ENCODE assay signal across 16 cellular contexts in genomic region chr3:29275309-29275708, GRCh38. TPM values are rescaled to one million over a fixed set of nuclear protein-coding genes. Genes with fewer than 3 reads are reported as not detected.
DNase-seq lines count a peak whose midpoint lies in the region; ATAC-seq and TF ChIP-seq lines count a peak whose summit lies in the region.
"Had no signal": no experiment of that assay in that cellular context is flagged by ENCODE, and none has a peak within 500 bp of the region (broad histone marks: within the 10 kb centered on the region; RNA-seq: fewer than 3 reads in every experiment).

No MANE protein-coding gene starts in this region.

- no peak overlapping the region for H2AK5ac ChIP-seq in mesendoderm (ENCODE audit: low read length)

- WGBS in mesendoderm (ENCODE audit: extremely low coverage, insufficient coverage, low lambda C conversion rate) = no CpG with 5 or more reads among the region's 3 CpGs

- no peak overlapping the region for H3K4ac ChIP-seq in mesendoderm (ENCODE audit: low read depth, low read length)

- H3K4me3 ChIP-seq in fibroblast of villous mesenchyme (ENCODE audit: low read depth, low read length) = no peak overlapping the region
- H3K4me3 ChIP-seq in rectal smooth muscle tissue (ENCODE audit: low read length) = no peak overlapping the region
- H3K4me3 ChIP-seq in mesendoderm (ENCODE audit: low read length) = no peak overlapping the region
- H3K4me3 ChIP-seq: BLaER1 treated with 17β-estradiol and CSF1 and Interleukin-3, amounts not matched to agents 10 nM and 100 nM; skin epidermis had no signal

- TF ChIP-seq CTCF in fibroblast of villous mesenchyme (IDR thresholded peaks at IDR 0.05; ENCODE audit: insufficient read depth, low read depth, low read length) = no peak

- H3K27me3 ChIP-seq in rectal smooth muscle tissue (ENCODE audit: control insufficient read depth, insufficient read depth, low read length) = no peaks in the 10 kb centered on the region
- no peaks in the 10 kb centered on the region for H3K27me3 ChIP-seq in mesendoderm (ENCODE audit: insufficient read depth, low read length, poor library complexity)
- H3K27me3 ChIP-seq: BLaER1 treated with 17β-estradiol and CSF1 and Interleukin-3, amounts not matched to agents 10 nM and 100 nM had no signal

- no peak overlapping the region for H3K23ac ChIP-seq in mesendoderm (ENCODE audit: low read length)

- H3K18ac ChIP-seq in mesendoderm (ENCODE audit: low read length) = no peak overlapping the region

- H3K36me3 ChIP-seq in rectal smooth muscle tissue (ENCODE audit: control insufficient read depth, insufficient read depth, low read length) (no peaks in the 10 kb centered on the region), mesendoderm (ENCODE audit: control insufficient read depth, insufficient read depth, low read length) (no peaks in the 10 kb centered on the region)
- H3K36me3 ChIP-seq: BLaER1 treated with 17β-estradiol and CSF1 and Interleukin-3, amounts not matched to agents 10 nM and 100 nM had no signal

- peak overlapping the region; percentile 1 for H3K27ac ChIP-seq in rectal smooth muscle tissue (ENCODE audit: low read depth, low read length)
- no peak overlapping the region for H3K27ac ChIP-seq in mesendoderm (ENCODE audit: low read depth, low read length)
- H3K27ac ChIP-seq: BLaER1 treated with 17β-estradiol and CSF1 and Interleukin-3, amounts not matched to agents 10 nM and 100 nM; skin epidermis had no signal

- H4K5ac ChIP-seq in mesendoderm (ENCODE audit: low read length) = no peak overlapping the region

- H3K9ac ChIP-seq in rectal smooth muscle tissue (ENCODE audit: low read length) (no peak overlapping the region), mesendoderm (ENCODE audit: low read length) (no peak overlapping the region)
- H3K9ac ChIP-seq: BLaER1 treated with 17β-estradiol and CSF1 and Interleukin-3, amounts not matched to agents 10 nM and 100 nM had no signal

- no peak overlapping the region for H2BK15ac ChIP-seq in mesendoderm (replicated peaks; ENCODE audit: low read depth)

- no peak overlapping the region for H4K8ac ChIP-seq in mesendoderm (ENCODE audit: low read depth, low read length)

- H3K56ac ChIP-seq in mesendoderm (ENCODE audit: low read length) = no peak overlapping the region

- no peak overlapping the region for H2BK120ac ChIP-seq in mesendoderm (ENCODE audit: low read depth, low read length)

- H3K79me2 ChIP-seq in mesendoderm (ENCODE audit: control insufficient read depth, insufficient read depth, low read length) = no peaks in the 10 kb centered on the region

- ATAC-seq in SK-N-SH treated with all-trans-retinoic acid at 6 μM for 48 hours = peak; percentile 52
- no peak for ATAC-seq in HG03442 (IDR thresholded peaks at IDR 0.05; ENCODE audit: unreplicated experiment)
- ATAC-seq: activated CD8-positive, alpha-beta T cell treated with anti-CD3 and anti-CD28 coated beads for 36 hours; natural killer cell treated with Interleukin-12 subunit alpha and Interleukin-12 subunit beta and Interleukin-15 and Interleukin-18, amount 100 ng/mL, for 72 hours; stimulated activated naive B cell treated with anti-CD40 and anti-IgM and Interleukin-4, amounts not matched to agents 10 μg/mL and 1 μg/mL and 100 μg/mL, for 72 hours had no signal

- H2BK5ac ChIP-seq in mesendoderm (ENCODE audit: low read length) = no peak overlapping the region

- peak; percentile 60 for DNase-seq in GM04504 (ENCODE audit: low read depth)
- peak; percentile 62 for DNase-seq in fibroblast of villous mesenchyme (ENCODE audit: low read depth)
- DNase-seq in NCI-H2029 treated with DMSO at 0.1 percent for 48 hours (lab: John Stamatoyannopoulos, UW) = no peak
- no peak for DNase-seq in mesendoderm
- no peak for DNase-seq in SIG-M5 treated with dmso at 0.1 percent for 504 hours (lab: John Stamatoyannopoulos, UW; ENCODE audit: unreplicated experiment)
- DNase-seq: amniotic stem cell; DND-41; NCI-H2171; stimulated activated naive B cell treated with anti-CD40 and anti-IgM and Interleukin-4, amounts not matched to agents 10 μg/mL and 1 μg/mL and 100 μg/mL, for 72 hours had no signal

- H3K79me1 ChIP-seq in mesendoderm (ENCODE audit: low read length) = no peaks in the 10 kb centered on the region

- H3K4me1 ChIP-seq in rectal smooth muscle tissue (ENCODE audit: control insufficient read depth, insufficient read depth, low read length) = no peaks in the 10 kb centered on the region
- H3K4me1 ChIP-seq in mesendoderm (ENCODE audit: control insufficient read depth, low read depth, low read length) = peaks cover 2% of the 10 kb centered on the region

- no peak overlapping the region for H3K4me2 ChIP-seq in mesendoderm (ENCODE audit: low read length)
- H3K4me2 ChIP-seq: BLaER1 treated with 17β-estradiol and CSF1 and Interleukin-3, amounts not matched to agents 10 nM and 100 nM had no signal

TF ChIP-seq in SK-N-SH treated with all-trans-retinoic acid at 6 μM for 48 hours, 23 proteins besides CTCF, POLR2A, EP300 and RAD21:
- TF ChIP-seq BACH2 (CRISPR knock-in tag; IDR thresholded peaks at IDR 0.05; ENCODE audit: borderline replicate concordance) = no peak
- no peak for TF ChIP-seq CSDC2 (CRISPR knock-in tag; IDR thresholded peaks at IDR 0.05)
- no peak for TF ChIP-seq ESRRG (CRISPR knock-in tag; IDR thresholded peaks at IDR 0.05)
- TF ChIP-seq TOX (CRISPR knock-in tag; IDR thresholded peaks at IDR 0.05; ENCODE audit: borderline replicate concordance) = no peak
- TF ChIP-seq SNAI2 (CRISPR knock-in tag; IDR thresholded peaks at IDR 0.05) = no peak
- no peak for TF ChIP-seq ZNF565 (CRISPR knock-in tag; conservative IDR thresholded peaks at IDR 0.05; ENCODE audit: low read depth)
- TF ChIP-seq ISL1 (CRISPR knock-in tag; IDR thresholded peaks at IDR 0.05) = peak; percentile 30; the same call in 1 of the 2 replicates

RNA-seq across cellular contexts. Expression of gene RBMS3, which starts 5.6 kb away (rescaled TPM):
- total RNA-seq in fibroblast of villous mesenchyme = 64.1 and 85.9 TPM in 2 replicates
- 5.5 TPM for polyA plus RNA-seq in mesendoderm (2013, experiment 1 of 2)
- 5.1 TPM for polyA plus RNA-seq in mesendoderm (2013, experiment 2 of 2)

Comparison
In these comparisons a context has a peak if more than half of its experiments do, and no peak if none do; other contexts are left out.
1. DNase-seq: peak in GM04504 (single experiment) and fibroblast of villous mesenchyme (single experiment); none in NCI-H2029 treated with DMSO at 0.1 percent for 48 hours (single experiment), mesendoderm (single experiment) and SIG-M5 treated with dmso at 0.1 percent for 504 hours (single experiment).